In genomic region chr4:140867338-140867737, GRCh38 we compare ENCODE assay signal across 18 cellular contexts.
"Had no signal": no experiment of that assay in that cellular context is flagged by ENCODE, and none has a peak within 500 bp of the region (broad histone marks: within the 10 kb centered on the region; RNA-seq: fewer than 3 reads in every experiment).

No MANE protein-coding gene starts in this region.

- H3K36me3 Mint-ChIP-seq: naive thymus-derived CD8-positive, alpha-beta T cell; stimulated activated effector memory CD8-positive, alpha-beta T cell treated with anti-CD3 and anti-CD28 coated beads, Interleukin-12 subunit alpha, Interleukin-12 subunit beta, amount 100 ng/mL, for 72 hours had no signal

- DNase-seq: effector memory CD8-positive, alpha-beta T cell; gastrocnemius medialis; kidney; left colon; mammary epithelial cell; naive thymus-derived CD8-positive, alpha-beta T cell; posterior cingulate gyrus; stimulated activated CD4-positive, alpha-beta T cell treated with anti-CD3 and anti-CD28 coated beads, Interleukin-4, amount 100 ng/mL, for 1 hour; stimulated activated CD8-positive, alpha-beta memory T cell treated with anti-CD3 and anti-CD28 coated beads, Interleukin-4, amount 100 ng/mL, for 48 hours; stimulated activated naive CD8-positive, alpha-beta T cell treated with anti-CD3 and anti-CD28 coated beads, Interleukin-15, Interleukin-2, amounts not matched to agents 100 U/mL and 50 U/mL, for 24 hours; tibial artery; upper lobe of right lung had no signal

- H3K9me3 Mint-ChIP-seq: dendritic cell treated with granulocyte-macrophage colony-stimulating factor and Interleukin-4, amounts not matched to agents 40 ng/mL and 50 ng/mL, for 4 days; effector memory CD8-positive, alpha-beta T cell; naive thymus-derived CD8-positive, alpha-beta T cell; stimulated activated effector memory CD8-positive, alpha-beta T cell treated with anti-CD3 and anti-CD28 coated beads, Interleukin-12 subunit alpha, Interleukin-12 subunit beta, amount 100 ng/mL, for 72 hours had no signal

- H3K27ac Mint-ChIP-seq: dendritic cell treated with granulocyte-macrophage colony-stimulating factor and Interleukin-4, amounts not matched to agents 40 ng/mL and 50 ng/mL, for 4 days; effector memory CD8-positive, alpha-beta T cell; naive thymus-derived CD8-positive, alpha-beta T cell; stimulated activated effector memory CD8-positive, alpha-beta T cell treated with anti-CD3 and anti-CD28 coated beads, Interleukin-12 subunit alpha, Interleukin-12 subunit beta, amount 100 ng/mL, for 72 hours had no signal

- H3K4me1 ChIP-seq: upper lobe of right lung, vagina had no signal

- H3K36me3 ChIP-seq: gastrocnemius medialis, upper lobe of right lung, vagina had no signal

- H3K9me3 ChIP-seq: esophagus muscularis mucosa, gastrocnemius medialis, tibial artery, upper lobe of right lung, vagina had no signal

- ATAC-seq: effector memory CD8-positive, alpha-beta T cell; gastrocnemius medialis; left colon; naive thymus-derived CD8-positive, alpha-beta T cell; stimulated activated effector memory CD8-positive, alpha-beta T cell treated with anti-CD3 and anti-CD28 coated beads, Interleukin-12 subunit alpha, Interleukin-12 subunit beta, amount 100 ng/mL, for 72 hours; stimulated activated naive CD8-positive, alpha-beta T cell treated with anti-CD3 and anti-CD28 coated beads, Interleukin-15, Interleukin-2, amounts not matched to agents 100 U/mL and 50 U/mL, for 24 hours; upper lobe of right lung had no signal

- H3K27me3 ChIP-seq: esophagus muscularis mucosa, gastrocnemius medialis, tibial artery, upper lobe of right lung, vagina had no signal

- H3K27ac ChIP-seq: epithelial cell of prostate, gastrocnemius medialis, hepatocyte, tibial artery, upper lobe of right lung, vagina had no signal

- H3K4me3 ChIP-seq: esophagus muscularis mucosa, gastrocnemius medialis, hepatocyte, tibial artery, upper lobe of right lung, vagina had no signal

- H3K4me3 Mint-ChIP-seq: dendritic cell treated with granulocyte-macrophage colony-stimulating factor and Interleukin-4, amounts not matched to agents 40 ng/mL and 50 ng/mL, for 4 days; effector memory CD8-positive, alpha-beta T cell; naive thymus-derived CD8-positive, alpha-beta T cell; stimulated activated effector memory CD8-positive, alpha-beta T cell treated with anti-CD3 and anti-CD28 coated beads, Interleukin-12 subunit alpha, Interleukin-12 subunit beta, amount 100 ng/mL, for 72 hours had no signal
